Comparison of ENCODE assay signal across 8 cellular contexts in the genomic region with DNA sequence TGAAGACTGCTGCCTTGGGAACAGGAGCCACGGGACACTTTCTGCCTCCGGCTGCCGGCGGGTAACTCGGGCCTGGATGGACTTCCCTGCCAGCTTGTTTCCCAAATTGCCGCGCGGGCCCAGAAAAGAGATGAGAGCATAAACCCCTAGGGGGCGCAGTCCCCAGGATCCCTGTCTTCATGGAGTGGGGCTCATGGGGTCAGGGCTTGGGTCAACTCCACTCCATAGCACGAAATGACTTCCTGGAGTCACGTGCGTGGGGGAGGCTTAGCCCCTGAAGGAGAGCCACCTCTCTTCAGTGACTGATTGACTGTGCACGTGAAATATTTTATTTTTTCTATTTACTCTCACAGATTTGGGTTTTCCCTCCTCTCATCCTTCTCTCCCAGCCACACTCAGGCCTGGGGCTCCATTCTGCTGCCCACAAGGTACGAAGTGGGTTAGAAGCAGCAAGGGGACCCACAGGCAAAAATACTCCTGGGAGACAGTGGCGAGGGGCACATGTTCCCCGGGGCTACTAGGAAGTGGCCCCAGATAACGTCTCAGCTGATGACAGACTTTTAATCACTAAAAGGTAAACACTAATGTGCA. TPM values are rescaled to one million over a fixed set of nuclear protein-coding genes. Genes with fewer than 3 reads are reported as not detected.
DNase-seq lines count a peak whose midpoint lies in the region; ATAC-seq and TF ChIP-seq lines count a peak whose summit lies in the region.

No MANE protein-coding gene starts in this region.

- H3K9me3 ChIP-seq in OCI-LY3 (ENCODE audit: insufficient read depth, low read length) (no peaks in the 10 kb centered on the region), esophagus muscularis mucosa (no peaks in the 10 kb centered on the region), suprapubic skin (no peaks in the 10 kb centered on the region)

- peak; percentile 49 for DNase-seq in stimulated activated CD4-positive, alpha-beta T cell treated with anti-CD3 and anti-CD28 coated beads, Interleukin-15, amount 100 ng/mL, for 24 hours
- no peak for DNase-seq in stimulated activated CD4-positive, alpha-beta T cell treated with anti-CD3 and anti-CD28 coated beads, Interleukin-4, amount 100 ng/mL, for 1 hour
- DNase-seq in esophagus muscularis mucosa (ENCODE audit: extremely low spot score) = no peak
- no peak for DNase-seq in suprapubic skin (ENCODE audit: low spot score in 2 of 2)
- DNase-seq in pons (ENCODE audit: low spot score) = no peak
- DNase-seq in epidermal melanocyte (ENCODE audit: insufficient read length, low spot score) = no peak

- intact Hi-C loops in esophagus muscularis mucosa (cut with DNase I) = loop anchor here (5.0 kb wide), 1 partner anchor 57 kb away; a partner anchor contains a TSS

- no peaks in the 10 kb centered on the region for H3K79me2 ChIP-seq in OCI-LY3 (ENCODE audit: low read length)

- no peak overlapping the region for H2AFZ ChIP-seq in OCI-LY3 (ENCODE audit: low read depth, low read length)

- TF ChIP-seq POLR2A in esophagus muscularis mucosa (IDR thresholded peaks at IDR 0.05; ENCODE audit: low read depth) = no peak
- TF ChIP-seq POLR2A in suprapubic skin (IDR thresholded peaks at IDR 0.05) = no peak

- 72% methylated on average over 9 of the region's 17 CpGs for WGBS in esophagus muscularis mucosa
- 70% methylated on average over 17 of the region's 17 CpGs for WGBS in suprapubic skin

- no peak overlapping the region for H3K9ac ChIP-seq in OCI-LY3 (ENCODE audit: low read length)

- peak; percentile 72 for TF ChIP-seq CTCF in OCI-LY3 (IDR thresholded peaks at IDR 0.05; ENCODE audit: low read depth, low read length)
- TF ChIP-seq CTCF in esophagus muscularis mucosa (IDR thresholded peaks at IDR 0.05) = peak; percentile 26 to 46 (median 36)
- peak; percentile 14 to 35 for TF ChIP-seq CTCF in suprapubic skin (IDR thresholded peaks at IDR 0.05)

- no peak overlapping the region for H3K27ac ChIP-seq in OCI-LY3 (ENCODE audit: low read length)
- peak overlapping the region in 2 of 4 donors; percentile 40 to 66 for H3K27ac ChIP-seq in esophagus muscularis mucosa (replicated peaks in 1 of 4)
- no peak overlapping the region for H3K27ac ChIP-seq in suprapubic skin

- H3K36me3 ChIP-seq in OCI-LY3 (replicated peaks; ENCODE audit: low read depth, low read length) (no peaks in the 10 kb centered on the region), esophagus muscularis mucosa (peaks cover 0 to 28% (median 5%) of the 10 kb centered on the region in 4 donors), suprapubic skin (peaks cover 5% of the 10 kb centered on the region)

- peaks cover 46% of the 10 kb centered on the region for H3K4me1 ChIP-seq in OCI-LY3 (ENCODE audit: low read length)
- peaks cover 39 to 43% (median 41%) of the 10 kb centered on the region in 4 donors for H3K4me1 ChIP-seq in esophagus muscularis mucosa
- peaks cover 49% of the 10 kb centered on the region for H3K4me1 ChIP-seq in suprapubic skin

- TF ChIP-seq EP300 in esophagus muscularis mucosa (IDR thresholded peaks at IDR 0.05) (no peak), suprapubic skin (IDR thresholded peaks at IDR 0.05) (no peak)

- H3K4me3 ChIP-seq in OCI-LY3 (ENCODE audit: low read length) = no peak overlapping the region
- H3K4me3 ChIP-seq in esophagus muscularis mucosa = no peak overlapping the region
- no peak overlapping the region for H3K4me3 ChIP-seq in suprapubic skin

- H3K27me3 ChIP-seq in OCI-LY3 (ENCODE audit: low read depth, low read length) (no peaks in the 10 kb centered on the region), esophagus muscularis mucosa (peaks cover 0 to 11% (median 0%) of the 10 kb centered on the region in 4 donors), suprapubic skin (no peaks in the 10 kb centered on the region)

- H4K20me1 ChIP-seq in OCI-LY3 (ENCODE audit: insufficient read depth, low read length) = no peaks in the 10 kb centered on the region

- no peak overlapping the region for H3K4me2 ChIP-seq in OCI-LY3 (ENCODE audit: low read length)

- ATAC-seq in GM18498 (IDR thresholded peaks at IDR 0.05; ENCODE audit: unreplicated experiment) = no peak

RNA-seq across cellular contexts. Expression of a gene that starts 10.0 kb away (rescaled TPM):
- total RNA-seq in esophagus muscularis mucosa (10 to 100 TPM; 16.7 to 69.6 (median 18.4) TPM), suprapubic skin (10 to 100 TPM in 1 of 4 donors, 1 to 10 TPM in 3; 3.5 to 10.5 (median 7.9) TPM)

RNA-seq across cellular contexts. Expression of a gene that starts 22.3 kb away (rescaled TPM):
- total RNA-seq in esophagus muscularis mucosa (1 to 10 TPM; 5.3 to 9.7 (median 7.7) TPM), suprapubic skin (1 to 10 TPM in 3 of 4 donors, under 1 TPM in 1; 0.86 to 7.5 (median 1.8) TPM)

RNA-seq across cellular contexts. Expression of a gene that starts 57.4 kb away (rescaled TPM):
- total RNA-seq in esophagus muscularis mucosa (10 to 100 TPM; 23.3 to 58.0 (median 45.9) TPM), suprapubic skin (10 to 100 TPM; 28.9 to 46.2 (median 33.8) TPM)
